Comparison of ENCODE assay signal across 8 cellular contexts in the genomic region with DNA sequence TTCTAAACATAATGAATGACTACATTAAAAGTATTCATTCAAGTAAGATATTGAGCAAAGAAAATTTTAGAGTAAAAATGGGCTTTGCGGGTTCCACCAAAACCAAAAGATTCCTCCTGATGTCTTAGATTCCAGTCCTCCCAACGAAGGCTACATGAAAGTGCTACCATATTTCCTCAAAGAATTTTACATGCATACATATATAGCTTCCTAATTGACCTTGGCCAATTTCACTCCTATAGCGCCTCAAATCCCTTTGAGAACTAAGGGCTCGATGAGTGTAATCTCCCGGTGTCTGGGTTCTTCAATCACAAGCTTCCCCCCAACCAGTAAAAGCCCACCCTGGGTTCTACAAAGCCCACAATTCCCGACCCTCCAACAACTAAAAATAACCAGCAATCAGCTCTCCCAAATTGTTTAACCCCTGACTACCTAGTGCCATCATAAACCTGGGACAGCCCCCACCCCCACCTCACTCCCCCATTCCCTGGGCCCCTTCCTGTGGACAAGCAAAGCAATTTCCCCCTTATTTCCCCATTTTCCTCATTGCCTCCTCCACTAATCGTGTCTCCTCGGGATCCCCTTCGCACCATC. TPM values are rescaled to one million over a fixed set of nuclear protein-coding genes. Genes with fewer than 3 reads are reported as not detected.
DNase-seq lines count a peak whose midpoint lies in the region; ATAC-seq and TF ChIP-seq lines count a peak whose summit lies in the region.

No MANE protein-coding gene starts in this region.

- H2BK120ac ChIP-seq in mesendoderm (ENCODE audit: low read depth, low read length): no peak overlapping the region

- WGBS in heart right ventricle, 2 donors: 28 to 33% methylated on average over 9 of the region's 9 CpGs
- whole genome bisulfite sequencing in mesendoderm (ENCODE audit: extremely low coverage, insufficient coverage, low lambda C conversion rate): no CpG with 5 or more reads among the region's 9 CpGs
- 31 to 34% methylated on average over 9 of the region's 9 CpGs for WGBS in aorta, 2 donors

- DNase-seq in heart right ventricle (no peak), left cardiac atrium (no peak), mesendoderm (no peak), aorta (no peak), NCI-H1092 treated with DMSO at 0.1 percent for 48 hours (lab: John Stamatoyannopoulos, UW) (no peak), DMS 273 treated with DMSO at 0.1 percent for 48 hours (lab: John Stamatoyannopoulos, UW) (no peak)

- H3K23ac ChIP-seq in mesendoderm (ENCODE audit: low read length): peak overlapping the region; percentile 29

- no peak overlapping the region for H4K5ac ChIP-seq in mesendoderm (ENCODE audit: low read length)

- H3K4me2 ChIP-seq in mesendoderm (ENCODE audit: low read length): peak overlapping the region; percentile 58

- H3K9me3 ChIP-seq in heart right ventricle: no peaks in the 10 kb centered on the region
- no peaks in the 10 kb centered on the region for H3K9me3 ChIP-seq in aorta (ENCODE audit: control insufficient read depth, low read length)

- peak overlapping the region; percentile 88 for H3K9ac ChIP-seq in mesendoderm (ENCODE audit: low read length)

- H3K27me3 ChIP-seq in heart right ventricle (no peaks in the 10 kb centered on the region), mesendoderm (ENCODE audit: insufficient read depth, low read length, poor library complexity) (no peaks in the 10 kb centered on the region), aorta (ENCODE audit: control insufficient read depth in 1 of 2, insufficient read depth in 2 of 2, low read length in 1 of 2) (no peaks in the 10 kb centered on the region)

- peaks cover 44% of the 10 kb centered on the region for H3K79me2 ChIP-seq in mesendoderm (ENCODE audit: control insufficient read depth, insufficient read depth, low read length)

- peak overlapping the region in 9 of 10 donors; percentile 94 to 100 (median 99) for H3K27ac ChIP-seq in heart right ventricle
- H3K27ac ChIP-seq in mesendoderm (ENCODE audit: low read depth, low read length): no peak overlapping the region
- H3K27ac ChIP-seq in aorta (ENCODE audit: low read depth in 1 of 2, low read length in 2 of 2): peak overlapping the region; percentile 64 to 81

- peaks cover 11 to 71% (median 55%) of the 10 kb centered on the region in 9 donors for H3K4me1 ChIP-seq in heart right ventricle
- peaks cover 12% of the 10 kb centered on the region for H3K4me1 ChIP-seq in mesendoderm (ENCODE audit: control insufficient read depth, low read depth, low read length)
- H3K4me1 ChIP-seq in aorta (ENCODE audit: control insufficient read depth in 1 of 2, insufficient read depth in 2 of 2, low read length in 2 of 2): peaks cover 2 to 3% of the 10 kb centered on the region in 2 donors

- H3K36me3 ChIP-seq in heart right ventricle (no peaks in the 10 kb centered on the region), mesendoderm (ENCODE audit: control insufficient read depth, insufficient read depth, low read length) (no peaks in the 10 kb centered on the region), aorta (ENCODE audit: control insufficient read depth in 1 of 2, insufficient read depth in 2 of 2, low read length in 1 of 2) (no peaks in the 10 kb centered on the region)

- peak overlapping the region; percentile 93 to 96 (median 95) for H3K4me3 Mint-ChIP-seq in brain

- peaks cover 13% of the 10 kb centered on the region for H3K36me3 Mint-ChIP-seq in brain

- H4K8ac ChIP-seq in mesendoderm (ENCODE audit: low read depth, low read length): no peak overlapping the region

- peak overlapping the region; percentile 94 for H3K18ac ChIP-seq in mesendoderm (ENCODE audit: low read length)

- peak overlapping the region; percentile 98 for H3K56ac ChIP-seq in mesendoderm (ENCODE audit: low read length)

- intact Hi-C loops in heart right ventricle (cut with DNase I): loop anchor here in 6 of 10 donors (5.0 to 10.0 kb wide), 5 partner anchors 55 to 165 kb away; no protein-coding TSS in a partner anchor
- intact Hi-C loops in left cardiac atrium (cut with DNase I): loop anchor here in 1 of 2 donors (10.0 kb wide), 1 partner anchor 72 kb away; no protein-coding TSS in a partner anchor
- intact Hi-C loops in aorta (cut with DNase I): loop anchor here in 1 of 2 donors (10.0 kb wide), 1 partner anchor 112 kb away; no protein-coding TSS in a partner anchor

- no peak overlapping the region for H2BK15ac ChIP-seq in mesendoderm (replicated peaks; ENCODE audit: low read depth)

- H3K4ac ChIP-seq in mesendoderm (ENCODE audit: low read depth, low read length): no peak overlapping the region

- H2BK5ac ChIP-seq in mesendoderm (ENCODE audit: low read length): no peak overlapping the region

- H3K27ac Mint-ChIP-seq in brain: peak overlapping the region; percentile 94 to 98 (median 95)

- peaks cover 0 to 4% (median under 1%) of the 10 kb centered on the region in 5 experiments for H3K9me3 Mint-ChIP-seq in brain

- peak overlapping the region; percentile 55 to 89 (median 84) for H3K4me3 ChIP-seq in heart right ventricle
- peak overlapping the region; percentile 86 for H3K4me3 ChIP-seq in mesendoderm (ENCODE audit: low read length)
- H3K4me3 ChIP-seq in aorta (ENCODE audit: low read length in 2 of 2): peak overlapping the region; percentile 93 to 97

- ATAC-seq in heart right ventricle (no peak), left cardiac atrium (no peak), aorta (ENCODE audit: low FRiP score) (no peak), HG03565 (IDR thresholded peaks at IDR 0.05; ENCODE audit: unreplicated experiment) (no peak)

- peaks cover 11% of the 10 kb centered on the region for H3K79me1 ChIP-seq in mesendoderm (ENCODE audit: low read length)

- TF ChIP-seq CTCF in heart right ventricle (IDR thresholded peaks at IDR 0.05) (no peak), brain (conservative IDR thresholded peaks at IDR 0.05) (no peak)

- peaks cover 73% of the 10 kb centered on the region for H3K4me1 Mint-ChIP-seq in brain

- no peak overlapping the region for H2AK5ac ChIP-seq in mesendoderm (ENCODE audit: low read length)

- H3K27me3 Mint-ChIP-seq in brain: peaks cover 4% of the 10 kb centered on the region

RNA-seq across cellular contexts. Expression of a gene that starts 1.2 kb away (rescaled TPM):
- total RNA-seq in heart right ventricle: 10 to 100 TPM; 27.8 to 47.3 (median 39.3) TPM
- 10 to 100 TPM in 1 of 2 donors, 1 to 10 TPM in 1; 9.9 to 15.1 TPM for polyA plus RNA-seq in heart right ventricle
- 10 to 100 TPM; 22.4 to 36.9 TPM for total RNA-seq in left cardiac atrium
- polyA plus RNA-seq in brain (ENCODE audit: insufficient read depth, low read depth, low replicate concordance): 27.2 TPM
- polyA plus RNA-seq in mesendoderm (2013, experiment 1 of 2): 11.6 TPM
- polyA plus RNA-seq in mesendoderm (2013, experiment 2 of 2): 11.2 TPM
- total RNA-seq in aorta: 10 to 100 TPM; 59.2 to 64.2 TPM
- polyA plus RNA-seq in aorta: 10 to 100 TPM in 1 of 2 donors, 1 to 10 TPM in 1; 6.4 to 18.8 TPM

RNA-seq across cellular contexts. Expression of a gene that starts 47.0 kb away (rescaled TPM):
- total RNA-seq in heart right ventricle (10 to 100 TPM; 48.8 to 71.5 (median 64.2) TPM), left cardiac atrium (10 to 100 TPM; 46.2 to 62.5 TPM), aorta (10 to 100 TPM; 69.9 to 73.5 TPM)
- polyA plus RNA-seq in heart right ventricle (10 to 100 TPM; 18.7 to 21.6 TPM), brain (ENCODE audit: insufficient read depth, low read depth, low replicate concordance) (40.4 TPM), aorta (10 to 100 TPM; 18.2 to 20.5 TPM)
- polyA plus RNA-seq in mesendoderm (2013, experiment 1 of 2): 76.1 TPM
- polyA plus RNA-seq in mesendoderm (2013, experiment 2 of 2): 73.8 TPM
